ENCODE assay signal across 8 cellular contexts in the genomic region with DNA sequence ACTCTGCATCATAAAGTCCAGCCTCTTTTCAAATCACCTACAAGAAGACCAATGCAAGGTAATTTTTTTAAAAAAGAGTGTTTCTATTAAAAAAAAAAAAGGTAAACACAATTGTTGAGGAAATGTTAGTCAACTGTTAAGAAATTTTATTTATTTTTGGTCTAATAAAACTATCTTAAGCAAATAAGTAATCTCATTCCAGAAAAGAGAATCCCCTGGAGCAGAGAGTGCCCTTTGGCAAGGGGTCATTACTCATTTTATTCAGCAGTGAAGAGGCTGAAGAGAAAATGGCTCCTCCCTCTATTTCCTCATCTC.
DNase-seq lines count a peak whose midpoint lies in the region; ATAC-seq and TF ChIP-seq lines count a peak whose summit lies in the region.

No MANE protein-coding gene starts in this region.

- no peak for TF ChIP-seq CTCF in GM20000 (IDR thresholded peaks at IDR 0.05; ENCODE audit: extremely low read depth, missing control alignments)

- H3K79me2 ChIP-seq in GM23248 (ENCODE audit: insufficient read depth) = no peaks in the 10 kb centered on the region

- no peaks in the 10 kb centered on the region for H4K20me1 ChIP-seq in GM23248 (ENCODE audit: insufficient read depth)

- in situ Hi-C loops in ACHN (cut with HindIII; ENCODE audit: low pct_ligation_motif_present, low pct_unique_long_range_greater_than_20kb, low sequenced_read_pairs) (loop anchor here (25.0 kb wide), 1 partner anchor 267 kb away; no protein-coding TSS in a partner anchor), GM23248 (cut with MboI) (no loop called here), SK-MEL-5 (cut with HindIII; ENCODE audit: low pct_unique_long_range_greater_than_20kb, low sequenced_read_pairs) (no loop called here)

- peak overlapping the region; percentile 73 for H3K9ac ChIP-seq in GM23248

- H3K4me1 ChIP-seq in GM23248 (ENCODE audit: insufficient read depth) = peaks cover 41% of the 10 kb centered on the region

- no peaks in the 10 kb centered on the region for H3K27me3 ChIP-seq in GM23248 (replicated peaks; ENCODE audit: insufficient read depth)

- H3K9me3 ChIP-seq in GM23248 (ENCODE audit: low read depth) = no peaks in the 10 kb centered on the region

- H3K9me2 ChIP-seq in GM23248 (ENCODE audit: insufficient read depth) = no peaks in the 10 kb centered on the region

- H3K4me2 ChIP-seq in GM23248 (ENCODE audit: unreplicated experiment) = peak overlapping the region; percentile 72

- peak overlapping the region; percentile 94 for H3K27ac ChIP-seq in GM23248

- ATAC-seq in HG02678 (IDR thresholded peaks at IDR 0.05; ENCODE audit: unreplicated experiment) = no peak

- H3F3A ChIP-seq in GM23248 (ENCODE audit: insufficient read depth) = peaks cover 47% of the 10 kb centered on the region

- H3K36me3 ChIP-seq in GM23248 (ENCODE audit: low read depth) = peaks cover 24% of the 10 kb centered on the region

- DNase-seq in ACHN (peak; percentile 91), GM23248 (no peak), SK-MEL-5 (ENCODE audit: low read depth, low spot score) (peak; percentile 73), hepatic stellate cell (ENCODE audit: low spot score) (peak; percentile 37), NCI-H1436 treated with DMSO at 0.1 percent for 48 hours (lab: John Stamatoyannopoulos, UW) (no peak), AG08395 (ENCODE audit: low spot score) (no peak), GM20000 (ENCODE audit: low spot score) (no peak)

- no peak overlapping the region for H2AFZ ChIP-seq in GM23248

- peak overlapping the region; percentile 32; the same call in 1 of the 2 replicates for H3K4me3 ChIP-seq in GM23248

Comparison
In these comparisons a context has a peak if more than half of its experiments do, and no peak if none do; other contexts are left out.
1. DNase-seq: peak in ACHN (single experiment), SK-MEL-5 (single experiment) and hepatic stellate cell (single experiment); none in GM23248 (single experiment), NCI-H1436 treated with DMSO at 0.1 percent for 48 hours (single experiment), AG08395 (single experiment) and GM20000 (single experiment).